In genomic region chr2:29644949-29645348, GRCh38 we compare ENCODE assay signal across 21 cellular contexts.
DNase-seq lines count a peak whose midpoint lies in the region; TF ChIP-seq lines count a peak whose summit lies in the region.
"Had no signal": no experiment of that assay in that cellular context is flagged by ENCODE, and none has a peak within 500 bp of the region (broad histone marks: within the 10 kb centered on the region; RNA-seq: fewer than 3 reads in every experiment).

No MANE protein-coding gene starts in this region.

- H3K9me3 ChIP-seq in Loucy (ENCODE audit: insufficient read depth, low read depth, low read length) = no peaks in the 10 kb centered on the region; the same call in 1 of the 2 replicates
- H3K9me3 ChIP-seq: MG63 had no signal

- H2AFZ ChIP-seq in Loucy (ENCODE audit: low read length) = no peak overlapping the region
- H2AFZ ChIP-seq: GM23338 had no signal

- H3K27ac ChIP-seq in C4-2B = no peak overlapping the region
- H3K27ac ChIP-seq: KMS-11, SJCRH30 had no signal

- peak; percentile 13 for TF ChIP-seq CTCF in C4-2B (conservative IDR thresholded peaks at IDR 0.05)
- peak; percentile 64 for TF ChIP-seq CTCF in Loucy (conservative IDR thresholded peaks at IDR 0.05; ENCODE audit: low read length)
- TF ChIP-seq CTCF in cardiac fibroblast (IDR thresholded peaks at IDR 0.05; ENCODE audit: low read depth, low read length) = peak; percentile 7
- peak; percentile 30 for TF ChIP-seq CTCF in neural crest cell (conservative IDR thresholded peaks at IDR 0.05)

- H3K27me3 Mint-ChIP-seq in neural crest cell (ENCODE audit: low read depth) = no peaks in the 10 kb centered on the region

- no peaks in the 10 kb centered on the region for H3K79me2 ChIP-seq in Loucy (ENCODE audit: insufficient read depth, low read length)

- no peak for DNase-seq in cardiac fibroblast (ENCODE audit: low read depth in 2 of 2)
- DNase-seq in neural crest cell (ENCODE audit: low read depth, low spot score) = no peak
- DNase-seq in stimulated activated CD4-positive, alpha-beta T cell treated with anti-CD3 and anti-CD28 coated beads, Interleukin-2, amount 100 ng/mL, for 48 hours = no peak
- DNase-seq in NCI-H187 treated with DMSO at 0.1 percent for 48 hours (lab: John Stamatoyannopoulos, UW) = no peak
- no peak for DNase-seq in stimulated activated naive CD4-positive, alpha-beta T cell (lab: John Stamatoyannopoulos, UW)
- no peak for DNase-seq in NCI-H146 (lab: John Stamatoyannopoulos, UW)
- DNase-seq: COR-L47, DND-41, GDM1, MG63, NCI-H1105, NCI-H1930, NCI-H510A, NCI-H82, RPMI8226, SJCRH30 had no signal

- no peak overlapping the region for H3K27ac Mint-ChIP-seq in neural crest cell (ENCODE audit: unreplicated experiment)
- H3K27ac Mint-ChIP-seq: CD14-positive monocyte, GM23338 had no signal

- H3F3A ChIP-seq in Loucy (ENCODE audit: low read depth) = no peaks in the 10 kb centered on the region

- peaks cover 31% of the 10 kb centered on the region for H3K9me3 Mint-ChIP-seq in neural crest cell

- H3K4me1 Mint-ChIP-seq in neural crest cell = peaks cover 8% of the 10 kb centered on the region
- H3K4me1 Mint-ChIP-seq: CD14-positive monocyte, GM23338 had no signal

- no peak overlapping the region for H3K4me3 Mint-ChIP-seq in neural crest cell
- H3K4me3 Mint-ChIP-seq: CD14-positive monocyte, GM23338 had no signal

- peaks cover 16% of the 10 kb centered on the region for H3K36me3 Mint-ChIP-seq in neural crest cell (ENCODE audit: low read depth)
- H3K36me3 Mint-ChIP-seq: CD14-positive monocyte had no signal

- no peaks in the 10 kb centered on the region for H3K27me3 ChIP-seq in Loucy (ENCODE audit: insufficient read depth, low read length, poor library complexity, severe bottlenecking)
- H3K27me3 ChIP-seq: MG63, SJCRH30 had no signal

- H3K4me2 ChIP-seq in Loucy (ENCODE audit: low read depth, low read length, poor library complexity, severe bottlenecking) = no peak overlapping the region
- H3K4me2 ChIP-seq: GM23338, KMS-11 had no signal

- no peaks in the 10 kb centered on the region for H3K4me1 ChIP-seq in Loucy (ENCODE audit: insufficient read depth, low read length, poor library complexity, severe bottlenecking)
- H3K4me1 ChIP-seq: SJCRH30 had no signal

- H3K36me3 ChIP-seq in Loucy (ENCODE audit: insufficient read depth, low read length) = no peaks in the 10 kb centered on the region
- H3K36me3 ChIP-seq: MG63 had no signal

- no peaks in the 10 kb centered on the region for H4K20me1 ChIP-seq in Loucy (ENCODE audit: insufficient read depth, low read length, poor library complexity, severe bottlenecking)

- H3K4me3 ChIP-seq in Loucy (ENCODE audit: low read length, poor library complexity, severe bottlenecking) = no peak overlapping the region
- no peak overlapping the region for H3K4me3 ChIP-seq in cardiac fibroblast (replicated peaks in 1 of 2; ENCODE audit: low read depth in 2 of 2, low read length in 2 of 2)
- H3K4me3 ChIP-seq: GM23338, MG63, SJCRH30 had no signal

- H3K9me2 ChIP-seq in Loucy (replicated peaks; ENCODE audit: low read depth, low read length) = no peaks in the 10 kb centered on the region

- no peak overlapping the region for H3K9ac ChIP-seq in Loucy (ENCODE audit: low read depth, low read length, poor library complexity, severe bottlenecking)
- H3K9ac ChIP-seq: KMS-11 had no signal

Comparison
In these comparisons a context has a peak if more than half of its experiments do, and no peak if none do; other contexts are left out.
1. CTCF ChIP-seq: peak in every context shown above with its lines; median percentile 64 in Loucy; 30 in neural crest cell; 13 in C4-2B; 7 in cardiac fibroblast.